ENCODE assay signal across 16 cellular contexts in genomic region chr21:17738171-17738953, GRCh38.
A peak's percentile ranks its signal among the peaks of the same experiment; 100 is the strongest.
DNase-seq lines count a peak whose midpoint lies in the region; ATAC-seq, FAIRE-seq and TF ChIP-seq lines count a peak whose summit lies in the region.
"Had no signal": no experiment of that assay in that cellular context is flagged by ENCODE, and none has a peak within 500 bp of the region (broad histone marks: within the 10 kb centered on the region; RNA-seq: fewer than 3 reads in every experiment).

No MANE protein-coding gene starts in this region.

- CTCF ChIA-PET in mammary epithelial cell (lab: Charles Lee; ENCODE audit: low non-redundant PET) (no interaction called here), H1 (lab: Charles Lee; ENCODE audit: partially characterized antibody) (interaction anchor here (1.1 to 1.2 kb wide), 2 partner anchors 50 to 60 kb away, joined by 3 read pairs; no protein-coding TSS in a partner anchor)

- no peak overlapping the region for H4K5ac ChIP-seq in H1 (ENCODE audit: insufficient read length, low read depth, low read length)

- no peaks in the 10 kb centered on the region for H3K23me2 ChIP-seq in H1 (ENCODE audit: low read depth, low read length)

- no peaks in the 10 kb centered on the region for H3K79me1 ChIP-seq in H1 (ENCODE audit: low read depth, low read length)

- peak; percentile 58 for FAIRE-seq in H1 (lab: Jason Lieb, UNC)

- no peak overlapping the region for H2BK12ac ChIP-seq in H1 (ENCODE audit: low read depth, low read length)

- H4K20me1 ChIP-seq in mammary epithelial cell (ENCODE audit: insufficient read depth, low read length) (no peaks in the 10 kb centered on the region), H1 (replicated peaks in 1 of 2; ENCODE audit: control insufficient read depth in 1 of 2, insufficient read depth in 2 of 2, low read length in 2 of 2) (no peaks in the 10 kb centered on the region), GM23248 (ENCODE audit: insufficient read depth) (no peaks in the 10 kb centered on the region)
- H4K20me1 ChIP-seq: BLaER1 treated with 17β-estradiol and CSF1 and Interleukin-3, amounts not matched to agents 10 nM and 100 nM had no signal

- no peak for TF ChIP-seq RAD21 in H1 (IDR thresholded peaks at IDR 0.05 in 1 of 2, conservative IDR thresholded peaks at IDR 0.05 in 1 of 2; ENCODE audit: low read depth in 2 of 2, low read length in 2 of 2)

- H3K27ac ChIP-seq in mammary epithelial cell (ENCODE audit: insufficient read depth, low read depth, low read length) (no peak overlapping the region), H1 (ENCODE audit: low read depth, low read length) (no peak overlapping the region), upper lobe of right lung (no peak overlapping the region), GM23248 (no peak overlapping the region)
- H3K27ac ChIP-seq: 22Rv1; BLaER1 treated with 17β-estradiol and CSF1 and Interleukin-3, amounts not matched to agents 10 nM and 100 nM; HL-60; PC-9 had no signal

- H3K23ac ChIP-seq in H1 (ENCODE audit: insufficient read length) = no peak overlapping the region

- no peak overlapping the region for H2BK15ac ChIP-seq in H1 (ENCODE audit: low read length)

- H2BK20ac ChIP-seq in H1 (ENCODE audit: low read length) = no peak overlapping the region

- WGBS in mammary epithelial cell (ENCODE audit: low coverage, missing lambda C conversion rate) = 92% methylated on average over 11 of the region's 11 CpGs
- WGBS in H1 (ENCODE audit: extremely low coverage in 1 of 2, insufficient coverage in 1 of 2, insufficient read length in 1 of 2, insufficient replicate concordance in 2 of 2, low coverage in 1 of 2, low lambda C conversion rate in 2 of 2, missing lambda C conversion rate in 1 of 2), 2 experiments = 91% methylated on average over 11 of the region's 11 CpGs; no CpG with 5 or more reads in 1 of the 2 experiments
- 48 to 58% methylated on average over 11 of the region's 11 CpGs for WGBS in GM23248 (ENCODE audit: low coverage in 1 of 2, low lambda C conversion rate in 2 of 2, missing lambda C conversion rate in 2 of 2), 2 experiments

- H3K14ac ChIP-seq in H1 (ENCODE audit: insufficient read length) = no peak overlapping the region

- DNase-seq in T47D (ENCODE audit: low read depth in 1 of 2, low spot score in 1 of 2) = peak; percentile 31 to 80
- no peak for DNase-seq in mammary epithelial cell
- DNase-seq in H1 (ENCODE audit: low read depth in 1 of 2, low spot score in 2 of 2) = no peak
- DNase-seq in mucosa of gallbladder (ENCODE audit: low spot score) = peak; percentile 16
- DNase-seq in upper lobe of right lung = no peak
- DNase-seq in GM23248 = no peak
- DNase-seq in left lobe of liver (ENCODE audit: low spot score) = no peak
- DNase-seq: EL, NCI-H1105, NCI-H187 treated with DMSO at 0.1 percent for 48 hours, NCI-H446, PC-9 had no signal

- H3K79me2 ChIP-seq in mammary epithelial cell (ENCODE audit: insufficient read depth, low read length) (no peaks in the 10 kb centered on the region), H1 (ENCODE audit: control insufficient read depth in 1 of 2, insufficient read depth in 2 of 2, low read length in 2 of 2) (no peaks in the 10 kb centered on the region), GM23248 (ENCODE audit: insufficient read depth) (no peaks in the 10 kb centered on the region)

- H2AFZ ChIP-seq in mammary epithelial cell (ENCODE audit: low read depth, low read length) (no peak overlapping the region), H1 (ENCODE audit: low read length) (peak overlapping the region; percentile 51; the same call in 1 of the 2 replicates), GM23248 (no peak overlapping the region)
- H2AFZ ChIP-seq: PC-9 had no signal

- no peak overlapping the region for H3K18ac ChIP-seq in H1 (ENCODE audit: extremely low read depth, low read length)

- dilution Hi-C loops in mammary epithelial cell (cut with HindIII; ENCODE audit: low sequenced_read_pairs) = no loop called here

- TF ChIP-seq CTCF in mammary epithelial cell (conservative IDR thresholded peaks at IDR 0.05 in 1 of 2, IDR thresholded peaks at IDR 0.05 in 1 of 2; ENCODE audit: extremely low read depth in 1 of 2, insufficient read depth in 1 of 2, low read depth in 1 of 2, low read length in 2 of 2) (no peak), H1 (IDR thresholded peaks at IDR 0.05; ENCODE audit: control extremely low read depth in 1 of 3, insufficient read depth in 1 of 3, low read depth in 1 of 3, low read length in 3 of 3) (no peak), upper lobe of right lung (IDR thresholded peaks at IDR 0.05) (no peak)

- H3K4me2 ChIP-seq in mammary epithelial cell (ENCODE audit: insufficient read depth, low read depth, low read length) (no peak overlapping the region), H1 (ENCODE audit: insufficient read depth in 1 of 2, low read depth in 2 of 2, low read length in 2 of 2) (no peak overlapping the region), GM23248 (ENCODE audit: unreplicated experiment) (no peak overlapping the region)
- H3K4me2 ChIP-seq: BLaER1 treated with 17β-estradiol and CSF1 and Interleukin-3, amounts not matched to agents 10 nM and 100 nM; PC-9 had no signal

- H3F3A ChIP-seq in GM23248 (ENCODE audit: insufficient read depth) = no peaks in the 10 kb centered on the region

- no peak overlapping the region for H3K9ac ChIP-seq in mammary epithelial cell (ENCODE audit: insufficient read depth, low read length)
- no peak overlapping the region for H3K9ac ChIP-seq in H1 (replicated peaks in 1 of 4; ENCODE audit: extremely low read depth in 1 of 4, low read depth in 3 of 4, low read length in 3 of 4)
- no peak overlapping the region for H3K9ac ChIP-seq in GM23248
- H3K9ac ChIP-seq: BLaER1 treated with 17β-estradiol and CSF1 and Interleukin-3, amounts not matched to agents 10 nM and 100 nM had no signal

- no TSS peak for BruUV-seq in mammary epithelial cell (replicated peaks; lab: Mats Ljungman, UMichigan)

- H3K9me3 ChIP-seq in mammary epithelial cell (replicated peaks; ENCODE audit: insufficient read depth, low read length) = no peaks in the 10 kb centered on the region
- no peaks in the 10 kb centered on the region for H3K9me3 ChIP-seq in H1 (ENCODE audit: insufficient read depth in 2 of 2, low read depth in 1 of 2, low read length in 1 of 2)
- H3K9me3 ChIP-seq in upper lobe of right lung = no peaks in the 10 kb centered on the region
- no peaks in the 10 kb centered on the region for H3K9me3 ChIP-seq in GM23248 (ENCODE audit: low read depth)

- in situ Hi-C loops in T47D (cut with HindIII; ENCODE audit: low pct_unique_long_range_greater_than_20kb, low sequenced_read_pairs) = no loop called here
- in situ Hi-C loops in mammary epithelial cell (cut with MboI; ENCODE audit: low sequenced_read_pairs in 2 of 2) = no loop called here
- in situ Hi-C loops in GM23248 (cut with MboI) = no loop called here

- ATAC-seq in upper lobe of right lung (peak; percentile 48), left lobe of liver (no peak), GM18502 (IDR thresholded peaks at IDR 0.05; ENCODE audit: poor library complexity, unreplicated experiment) (no peak)

- intact Hi-C loops in mammary epithelial cell (cut with micrococcal nuclease) = no loop called here
- intact Hi-C loops in upper lobe of right lung (cut with DNase I) = no loop called here

- H3K4me3 ChIP-seq in mammary epithelial cell (replicated peaks in 1 of 3; ENCODE audit: insufficient read depth in 1 of 3, low read depth in 2 of 3, low read length in 3 of 3) (no peak overlapping the region), H1 (ENCODE audit: extremely low read depth in 1 of 4, insufficient read depth in 2 of 4, low read depth in 3 of 4, low read length in 4 of 4) (no peak overlapping the region), upper lobe of right lung (no peak overlapping the region), GM23248 (no peak overlapping the region)
- H3K4me3 ChIP-seq: BLaER1 treated with 17β-estradiol and CSF1 and Interleukin-3, amounts not matched to agents 10 nM and 100 nM; PC-9 had no signal

- H4K8ac ChIP-seq in H1 (ENCODE audit: extremely low read depth, insufficient read depth, low read length) = no peak overlapping the region

- no peak overlapping the region for H4K91ac ChIP-seq in H1 (replicated peaks; ENCODE audit: insufficient read length, low read length)

- H3K4me1 ChIP-seq in mammary epithelial cell (ENCODE audit: insufficient read depth, low read length) (no peaks in the 10 kb centered on the region), H1 (replicated peaks in 1 of 4; ENCODE audit: control insufficient read depth in 3 of 4, insufficient read depth in 4 of 4, low read length in 3 of 4) (no peaks in the 10 kb centered on the region), upper lobe of right lung (peaks cover 5% of the 10 kb centered on the region), GM23248 (ENCODE audit: insufficient read depth) (no peaks in the 10 kb centered on the region)
- H3K4me1 ChIP-seq: BLaER1 treated with 17β-estradiol and CSF1 and Interleukin-3, amounts not matched to agents 10 nM and 100 nM had no signal

- no peak overlapping the region for H2BK120ac ChIP-seq in H1 (replicated peaks; ENCODE audit: low read depth, low read length)

- TF ChIP-seq EP300 in H1 (IDR thresholded peaks at IDR 0.05; ENCODE audit: borderline replicate concordance in 1 of 2, low read depth in 2 of 2, low read length in 2 of 2) = no peak

- no peak overlapping the region for H3K4ac ChIP-seq in H1 (replicated peaks; ENCODE audit: insufficient read length, low read depth, low read length)

- POLR2A ChIA-PET in H1 (lab: Charles Lee; ENCODE audit: partially characterized antibody) = no interaction called here

- H2AK5ac ChIP-seq in H1 (ENCODE audit: low read depth, low read length) = no peak overlapping the region

- H3K36me3 ChIP-seq in mammary epithelial cell (ENCODE audit: insufficient read depth, low read length) = no peaks in the 10 kb centered on the region
- no peaks in the 10 kb centered on the region for H3K36me3 ChIP-seq in H1 (ENCODE audit: control insufficient read depth in 2 of 4, insufficient read depth in 4 of 4, low read length in 3 of 4)
- H3K36me3 ChIP-seq in upper lobe of right lung = no peaks in the 10 kb centered on the region
- no peaks in the 10 kb centered on the region for H3K36me3 ChIP-seq in GM23248 (ENCODE audit: low read depth)
- H3K36me3 ChIP-seq: BLaER1 treated with 17β-estradiol and CSF1 and Interleukin-3, amounts not matched to agents 10 nM and 100 nM had no signal

- H3K27me3 ChIP-seq in mammary epithelial cell (ENCODE audit: insufficient read depth, low read length) (no peaks in the 10 kb centered on the region), H1 (replicated peaks in 1 of 4; ENCODE audit: control insufficient read depth in 3 of 4, extremely low read depth in 1 of 4, insufficient read depth in 3 of 4, low read length in 3 of 4) (no peaks in the 10 kb centered on the region), upper lobe of right lung (no peaks in the 10 kb centered on the region), GM23248 (replicated peaks; ENCODE audit: insufficient read depth) (no peaks in the 10 kb centered on the region)
- H3K27me3 ChIP-seq: BLaER1 treated with 17β-estradiol and CSF1 and Interleukin-3, amounts not matched to agents 10 nM and 100 nM had no signal

- no peaks in the 10 kb centered on the region for H3K9me2 ChIP-seq in GM23248 (ENCODE audit: insufficient read depth)

- no peak for TF ChIP-seq POLR2A in H1 (IDR thresholded peaks at IDR 0.05; ENCODE audit: control extremely low read depth in 1 of 2, low read depth in 2 of 2, low read length in 2 of 2)

- H3K56ac ChIP-seq in H1 (replicated peaks; ENCODE audit: insufficient read length, low read depth, low read length) = no peak overlapping the region

- no peak overlapping the region for H2BK5ac ChIP-seq in H1 (ENCODE audit: low read depth, low read length)

Comparison
In these comparisons a context has a peak if more than half of its experiments do, and no peak if none do; other contexts are left out.
1. DNase-seq: peak in T47D (2 of 2) and mucosa of gallbladder (single experiment); none in mammary epithelial cell (single experiment), H1 (0 of 2), upper lobe of right lung (single experiment), GM23248 (single experiment) and left lobe of liver (single experiment).